In the genomic region with DNA sequence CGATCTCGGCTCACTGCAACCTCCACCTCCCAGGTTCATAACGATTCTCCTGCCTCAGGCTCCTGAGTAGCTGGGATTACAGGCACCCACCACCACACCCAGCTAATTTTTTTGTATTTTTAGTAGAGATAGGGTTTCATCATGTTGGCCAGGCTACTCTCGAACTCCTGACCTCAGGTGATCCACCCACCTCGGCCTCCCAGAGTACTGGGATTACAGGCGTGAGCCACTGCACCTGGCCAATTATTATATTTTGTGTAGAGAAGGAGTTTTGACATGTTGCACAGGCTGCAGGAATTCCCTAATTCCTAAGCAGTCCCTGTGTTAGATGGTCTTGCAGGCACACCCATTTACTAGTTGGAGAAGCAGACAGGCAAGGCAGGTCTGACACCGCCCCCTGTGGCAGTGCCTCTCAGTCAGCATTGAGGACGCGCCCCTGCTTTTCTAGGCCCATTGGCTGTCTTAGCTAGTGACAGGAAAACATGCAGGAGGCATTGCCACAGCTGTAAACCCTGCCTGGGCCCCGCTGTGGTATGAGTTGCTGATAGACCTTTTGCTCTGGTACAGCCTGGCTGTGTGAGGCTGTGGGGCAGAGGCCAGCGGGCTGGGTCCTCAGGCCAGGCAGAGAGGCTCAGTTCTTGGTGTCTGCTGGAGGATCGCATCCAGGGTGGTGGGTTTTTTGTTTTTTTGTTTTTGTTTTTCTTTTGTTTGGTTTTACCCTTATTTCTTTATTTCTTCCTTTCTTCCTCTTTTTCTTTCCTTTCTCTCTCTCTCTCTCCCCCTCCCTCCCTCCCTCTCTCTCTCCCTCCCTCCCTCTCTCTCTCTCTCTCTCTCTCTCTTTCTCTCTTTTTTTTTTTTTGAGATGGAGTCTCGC, we compare ENCODE assay signal across 6 cellular contexts. TPM values are rescaled to one million over a fixed set of nuclear protein-coding genes. Genes with fewer than 3 reads are reported as not detected.
DNase-seq lines count a peak whose midpoint lies in the region; ATAC-seq and TF ChIP-seq lines count a peak whose summit lies in the region.
"Not testable (repeated sequence)": the region's sequence is repeated elsewhere in the genome, so short reads cannot be mapped to it uniquely, and the experiment has no call there.

No MANE protein-coding gene starts in this region.

- not testable (repeated sequence) for H3K9me3 ChIP-seq in hepatocyte (ENCODE audit: low read depth)

- H3K9me3 Mint-ChIP-seq in T-helper 1 cell treated with Interleukin-12 subunit alpha and Interleukin-12 subunit beta and Interleukin-4 antibody, amounts not matched to agents 30 μg/mL and 1 μg/mL, for 36 hours; activated naive CD4-positive, alpha-beta T cell treated with anti-CD3 and anti-CD28 coated beads, Interleukin-2, amount 50 U/mL, for 72 hours: not testable (repeated sequence)

- H4K20me1 ChIP-seq in hepatocyte (ENCODE audit: insufficient read depth, poor library complexity, severe bottlenecking) = not testable (repeated sequence)

- not testable (repeated sequence) for H3K4me3 Mint-ChIP-seq in T-helper 1 cell treated with Interleukin-12 subunit alpha and Interleukin-12 subunit beta and Interleukin-4 antibody, amounts not matched to agents 30 μg/mL and 1 μg/mL, for 36 hours

- H3K36me3 Mint-ChIP-seq in T-helper 1 cell treated with Interleukin-12 subunit alpha and Interleukin-12 subunit beta and Interleukin-4 antibody, amounts not matched to agents 30 μg/mL and 1 μg/mL, for 36 hours (ENCODE audit: low read depth) = not testable (repeated sequence)
- H3K36me3 Mint-ChIP-seq in activated naive CD4-positive, alpha-beta T cell treated with anti-CD3 and anti-CD28 coated beads, Interleukin-2, amount 50 U/mL, for 72 hours = peaks cover 0 to 13% of the 10 kb centered on the region in 2 donors

- H3K27me3 Mint-ChIP-seq in T-helper 1 cell treated with Interleukin-12 subunit alpha and Interleukin-12 subunit beta and Interleukin-4 antibody, amounts not matched to agents 30 μg/mL and 1 μg/mL, for 36 hours (ENCODE audit: low read depth) = not testable (repeated sequence)

- 55% methylated on average over 13 of the region's 13 CpGs for WGBS in hepatocyte (ENCODE audit: low lambda C conversion rate, missing lambda C conversion rate)

- H3K27ac ChIP-seq in hepatocyte = peak overlapping the region; percentile 64

- peak; percentile 46 for TF ChIP-seq CTCF in hepatocyte (IDR thresholded peaks at IDR 0.05; ENCODE audit: poor library complexity)

- peaks cover 37% of the 10 kb centered on the region for H3K4me1 ChIP-seq in hepatocyte (ENCODE audit: insufficient read depth)

- H3K9me2 ChIP-seq in hepatocyte (replicated peaks; ENCODE audit: insufficient read depth) = not testable (repeated sequence)

- peaks cover 27% of the 10 kb centered on the region for H3K4me1 Mint-ChIP-seq in T-helper 1 cell treated with Interleukin-12 subunit alpha and Interleukin-12 subunit beta and Interleukin-4 antibody, amounts not matched to agents 30 μg/mL and 1 μg/mL, for 36 hours (ENCODE audit: low read depth)

- H3K27me3 ChIP-seq in hepatocyte = not testable (repeated sequence)

- not testable (repeated sequence) for H3K4me3 ChIP-seq in hepatocyte

- H3K4me2 ChIP-seq in hepatocyte = peak overlapping the region; percentile 44

- not testable (repeated sequence) for H2AFZ ChIP-seq in hepatocyte

- ATAC-seq in activated naive CD4-positive, alpha-beta T cell treated with anti-CD3 and anti-CD28 coated beads, Interleukin-2, amount 50 U/mL, for 72 hours = peak; percentile 53 to 95

- peak; percentile 45 to 67 for DNase-seq in AML-193 (lab: John Stamatoyannopoulos, UW)
- peak; percentile 41 for DNase-seq in HT1080 (ENCODE audit: low read depth)
- peak in 1 of 2 donors; percentile 68 for DNase-seq in activated naive CD4-positive, alpha-beta T cell treated with anti-CD3 and anti-CD28 coated beads, Interleukin-2, amount 50 U/mL, for 72 hours (ENCODE audit: low spot score in 2 of 2)
- DNase-seq in hepatocyte (ENCODE audit: low spot score) = peak; percentile 92
- peak; percentile 74 for DNase-seq in stimulated activated CD4-positive, alpha-beta T cell treated with anti-CD3 and anti-CD28 coated beads, Interleukin-15, amount 100 ng/mL, for 24 hours

- H3K79me2 ChIP-seq in hepatocyte = peaks cover 82% of the 10 kb centered on the region

- not testable (repeated sequence) for H3K36me3 ChIP-seq in hepatocyte (replicated peaks; ENCODE audit: insufficient read depth, low read depth)

- H3K27ac Mint-ChIP-seq in T-helper 1 cell treated with Interleukin-12 subunit alpha and Interleukin-12 subunit beta and Interleukin-4 antibody, amounts not matched to agents 30 μg/mL and 1 μg/mL, for 36 hours = peak overlapping the region; percentile 72
- H3K27ac Mint-ChIP-seq in activated naive CD4-positive, alpha-beta T cell treated with anti-CD3 and anti-CD28 coated beads, Interleukin-2, amount 50 U/mL, for 72 hours = peak overlapping the region; percentile 51 to 55

RNA-seq across cellular contexts. Expression of gene NDUFB7, which starts 20.5 kb away (rescaled TPM):
- total RNA-seq in HT1080 (2014; rRNA removed; shearing (Covaris generic)) = 284 and 475 TPM in 2 replicates
- 255 and 328 TPM in 2 replicates for polyA plus RNA-seq in HT1080 (2015; cell fraction: cytosol; rRNA removed)
- 101 and 106 TPM in 2 replicates for polyA plus RNA-seq in HT1080 (2015; cell fraction: nucleus; rRNA removed)
- 100 to 1,000 TPM; 111 to 129 TPM for total RNA-seq in activated naive CD4-positive, alpha-beta T cell treated with anti-CD3 and anti-CD28 coated beads, Interleukin-2, amount 50 U/mL, for 72 hours
- 201 and 226 TPM in 2 replicates for total RNA-seq in hepatocyte
- 354 and 442 TPM in 2 replicates for polyA plus RNA-seq in hepatocyte

RNA-seq across cellular contexts. Expression of gene TECR, which starts 22.0 kb away (rescaled TPM):
- 97.1 and 144 TPM in 2 replicates for total RNA-seq in HT1080 (2014; rRNA removed; shearing (Covaris generic))
- 137 and 155 TPM in 2 replicates for polyA plus RNA-seq in HT1080 (2015; cell fraction: cytosol; rRNA removed)
- polyA plus RNA-seq in HT1080 (2015; cell fraction: nucleus; rRNA removed) = 170 and 179 TPM in 2 replicates
- total RNA-seq in activated naive CD4-positive, alpha-beta T cell treated with anti-CD3 and anti-CD28 coated beads, Interleukin-2, amount 50 U/mL, for 72 hours = 100 to 1,000 TPM; 116 to 118 TPM
- total RNA-seq in hepatocyte = 65.3 and 102 TPM in 2 replicates
- polyA plus RNA-seq in hepatocyte = 366 and 370 TPM in 2 replicates

RNA-seq across cellular contexts. Expression of gene CLEC17A, which starts 31.5 kb away (rescaled TPM):
- total RNA-seq in HT1080 (2014; rRNA removed; shearing (Covaris generic)) = not detected in 2 replicates
- not detected in 2 replicates for polyA plus RNA-seq in HT1080 (2015; cell fraction: cytosol; rRNA removed)
- not detected in 2 replicates for polyA plus RNA-seq in HT1080 (2015; cell fraction: nucleus; rRNA removed)
- under 1 TPM; 0.16 to 0.43 TPM for total RNA-seq in activated naive CD4-positive, alpha-beta T cell treated with anti-CD3 and anti-CD28 coated beads, Interleukin-2, amount 50 U/mL, for 72 hours
- not detected in 2 replicates for total RNA-seq in hepatocyte
- polyA plus RNA-seq in hepatocyte = not detected in 2 replicates

RNA-seq across cellular contexts. Expression of gene DNAJB1, which starts 33.2 kb away (rescaled TPM):
- 105 and 126 TPM in 2 replicates for total RNA-seq in HT1080 (2014; rRNA removed; shearing (Covaris generic))
- 101 and 113 TPM in 2 replicates for polyA plus RNA-seq in HT1080 (2015; cell fraction: cytosol; rRNA removed)
- 74.4 and 77.8 TPM in 2 replicates for polyA plus RNA-seq in HT1080 (2015; cell fraction: nucleus; rRNA removed)
- total RNA-seq in activated naive CD4-positive, alpha-beta T cell treated with anti-CD3 and anti-CD28 coated beads, Interleukin-2, amount 50 U/mL, for 72 hours = 100 to 1,000 TPM in 1 of 2 donors, 10 to 100 TPM in 1; 59.5 to 124 TPM
- total RNA-seq in hepatocyte = 104 and 112 TPM in 2 replicates
- polyA plus RNA-seq in hepatocyte = 179 and 185 TPM in 2 replicates

RNA-seq across cellular contexts. Expression of gene GIPC1, which starts 55.4 kb away (rescaled TPM):
- 231 and 243 TPM in 2 replicates for total RNA-seq in HT1080 (2014; rRNA removed; shearing (Covaris generic))
- polyA plus RNA-seq in HT1080 (2015; cell fraction: cytosol; rRNA removed) = 136 and 163 TPM in 2 replicates
- 101 and 110 TPM in 2 replicates for polyA plus RNA-seq in HT1080 (2015; cell fraction: nucleus; rRNA removed)
- total RNA-seq in activated naive CD4-positive, alpha-beta T cell treated with anti-CD3 and anti-CD28 coated beads, Interleukin-2, amount 50 U/mL, for 72 hours = 10 to 100 TPM; 24.8 to 33.3 TPM
- 102 and 127 TPM in 2 replicates for total RNA-seq in hepatocyte
- polyA plus RNA-seq in hepatocyte = 186 and 201 TPM in 2 replicates
